In the genomic region with DNA sequence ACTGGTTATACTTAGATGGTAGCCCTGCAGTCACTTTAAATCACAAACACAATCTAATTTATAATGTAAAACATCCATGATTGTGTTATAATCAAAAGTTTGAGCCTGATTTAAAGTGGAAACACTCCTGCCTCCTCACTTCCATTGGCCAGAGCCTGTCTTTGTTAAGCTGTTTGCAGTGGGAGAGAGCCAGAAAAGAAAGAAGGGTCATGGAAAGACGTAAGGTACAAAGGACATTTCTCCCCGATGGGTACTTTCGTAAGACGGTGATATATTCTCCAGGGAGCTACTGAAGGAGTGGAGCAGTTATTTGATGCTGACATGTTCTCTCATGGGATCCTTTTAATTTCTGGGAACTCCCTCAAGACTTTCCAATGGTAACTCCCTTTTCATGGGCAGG, we compare ENCODE assay signal across 8 cellular contexts.
"Had no signal": no experiment of that assay in that cellular context is flagged by ENCODE, and none has a peak within 500 bp of the region (broad histone marks: within the 10 kb centered on the region; RNA-seq: fewer than 3 reads in every experiment).

No MANE protein-coding gene starts in this region.

- H2AFZ ChIP-seq: GM23248 had no signal

- H3K4me3 ChIP-seq: GM23248, K562 had no signal

- DNase-seq: GM23248, H9, HCEC 1CT, IMR-90 had no signal

- FAIRE-seq: H1, H54, HTR-8/SVneo, K562 had no signal

- H3K27ac ChIP-seq: GM23248 had no signal

- ATAC-seq: K562 had no signal

- H3K9ac ChIP-seq: GM23248 had no signal
